14 cellular contexts compared by ENCODE assay signal in the genomic region with DNA sequence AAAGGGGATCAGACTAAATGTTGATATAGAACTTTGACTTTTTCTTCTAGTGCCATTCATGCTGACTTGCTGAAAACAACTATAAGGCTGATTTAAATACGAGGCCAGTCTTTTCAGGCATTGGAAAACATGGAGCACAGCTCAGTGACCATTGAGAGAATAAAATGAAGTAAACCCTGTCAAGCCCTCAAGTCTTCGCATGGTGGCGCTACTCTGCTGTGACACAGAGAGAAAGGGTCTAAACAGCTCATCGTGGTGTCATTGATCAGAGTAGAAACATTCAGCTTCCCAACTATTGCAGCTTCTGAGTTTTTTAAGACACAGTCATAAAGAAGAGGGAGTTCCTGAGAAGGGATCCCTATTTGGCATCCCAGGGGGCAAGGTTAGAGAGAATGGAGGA.
DNase-seq lines count a peak whose midpoint lies in the region; ATAC-seq and TF ChIP-seq lines count a peak whose summit lies in the region.
"Had no signal": no experiment of that assay in that cellular context is flagged by ENCODE, and none has a peak within 500 bp of the region (broad histone marks: within the 10 kb centered on the region; RNA-seq: fewer than 3 reads in every experiment).

No MANE protein-coding gene starts in this region.

- no peak overlapping the region for H3K4me3 Mint-ChIP-seq in activated T-helper 17 cell treated with anti-CD3 and anti-CD28 coated beads, Interleukin-2, amount 50 U/mL, for 72 hours
- H3K4me3 Mint-ChIP-seq: activated CD4-positive, alpha-beta T cell treated with anti-CD3 and anti-CD28 coated beads for 36 hours; CD8-positive, alpha-beta T cell; mesothelial cell of epicardium; T-helper 17 cell had no signal

- no peaks in the 10 kb centered on the region for H3K27me3 ChIP-seq in WERI-Rb-1 (ENCODE audit: insufficient read depth, low read depth, severe bottlenecking)
- H3K27me3 ChIP-seq in Peyer's patch: no peaks in the 10 kb centered on the region
- H3K27me3 ChIP-seq: colonic mucosa had no signal

- no peaks in the 10 kb centered on the region for H3K36me3 ChIP-seq in WERI-Rb-1
- no peaks in the 10 kb centered on the region for H3K36me3 ChIP-seq in Peyer's patch
- H3K36me3 ChIP-seq: colonic mucosa had no signal

- TF ChIP-seq POLR2A in Peyer's patch (IDR thresholded peaks at IDR 0.05): no peak

- no peaks in the 10 kb centered on the region for H3K9me3 ChIP-seq in WERI-Rb-1 (ENCODE audit: severe bottlenecking)
- H3K9me3 ChIP-seq in Peyer's patch: no peaks in the 10 kb centered on the region
- H3K9me3 ChIP-seq: colonic mucosa had no signal

- no peaks in the 10 kb centered on the region for H3K4me1 Mint-ChIP-seq in activated T-helper 17 cell treated with anti-CD3 and anti-CD28 coated beads, Interleukin-2, amount 50 U/mL, for 72 hours
- H3K4me1 Mint-ChIP-seq: activated CD4-positive, alpha-beta T cell treated with anti-CD3 and anti-CD28 coated beads for 36 hours; mesothelial cell of epicardium; T-helper 17 cell had no signal

- TF ChIP-seq CTCF in GM12873 (IDR thresholded peaks at IDR 0.05; ENCODE audit: insufficient read depth, low read depth, low read length, missing control alignments): peak; percentile 34
- peak; percentile 27; the same call in 1 of the 2 replicates for TF ChIP-seq CTCF in WERI-Rb-1 (IDR thresholded peaks at IDR 0.05; ENCODE audit: low read depth, low read length)
- no peak for TF ChIP-seq CTCF in Peyer's patch (IDR thresholded peaks at IDR 0.05)

- no peaks in the 10 kb centered on the region for H3K9me3 Mint-ChIP-seq in activated T-helper 17 cell treated with anti-CD3 and anti-CD28 coated beads, Interleukin-2, amount 50 U/mL, for 72 hours
- H3K9me3 Mint-ChIP-seq: CD8-positive, alpha-beta T cell had no signal

- no peak overlapping the region for H3K4me3 ChIP-seq in Jurkat, Clone E6-1 (ENCODE audit: low read length)
- H3K4me3 ChIP-seq in WERI-Rb-1 (ENCODE audit: low read depth, low read length) (no peak overlapping the region), Peyer's patch (no peak overlapping the region)
- H3K4me3 ChIP-seq: colonic mucosa had no signal

- H3K27ac ChIP-seq in WERI-Rb-1 (no peak overlapping the region), Peyer's patch (no peak overlapping the region)
- H3K27ac ChIP-seq: colonic mucosa had no signal

- H3K27me3 Mint-ChIP-seq in activated T-helper 17 cell treated with anti-CD3 and anti-CD28 coated beads, Interleukin-2, amount 50 U/mL, for 72 hours: no peaks in the 10 kb centered on the region
- H3K27me3 Mint-ChIP-seq: activated CD4-positive, alpha-beta T cell treated with anti-CD3 and anti-CD28 coated beads for 36 hours; T-helper 17 cell had no signal

- no peaks in the 10 kb centered on the region for H3K36me3 Mint-ChIP-seq in activated T-helper 17 cell treated with anti-CD3 and anti-CD28 coated beads, Interleukin-2, amount 50 U/mL, for 72 hours (ENCODE audit: low read depth)
- H3K36me3 Mint-ChIP-seq: CD8-positive, alpha-beta T cell had no signal

- no peak overlapping the region for H3K27ac Mint-ChIP-seq in activated T-helper 17 cell treated with anti-CD3 and anti-CD28 coated beads, Interleukin-2, amount 50 U/mL, for 72 hours
- H3K27ac Mint-ChIP-seq: activated CD4-positive, alpha-beta T cell treated with anti-CD3 and anti-CD28 coated beads for 36 hours; CD8-positive, alpha-beta T cell; mesothelial cell of epicardium; T-helper 17 cell had no signal

- no peaks in the 10 kb centered on the region for H3K4me1 ChIP-seq in Peyer's patch
- H3K4me1 ChIP-seq: colonic mucosa had no signal

- ATAC-seq in GM21717 (IDR thresholded peaks at IDR 0.05; ENCODE audit: unreplicated experiment): no peak
- ATAC-seq in activated T-helper 17 cell treated with anti-CD3 and anti-CD28 coated beads, Interleukin-2, amount 50 U/mL, for 72 hours (replicated peaks): no peak
- ATAC-seq: activated CD4-positive, alpha-beta T cell treated with anti-CD3 and anti-CD28 coated beads for 36 hours; CD8-positive, alpha-beta T cell; T-helper 17 cell had no signal

- DNase-seq in Jurkat, Clone E6-1 (ENCODE audit: low read depth, low spot score): peak; percentile 15
- peak; percentile 12 for DNase-seq in WERI-Rb-1
- DNase-seq in kidney tubule cell (ENCODE audit: low spot score): peak; percentile 1
- no peak for DNase-seq in Peyer's patch
- DNase-seq: activated CD4-positive, alpha-beta T cell treated with anti-CD3 and anti-CD28 coated beads for 36 hours; activated T-cell treated with anti-CD3 and anti-CD28 coated beads, Interleukin-2, amount 50 U/mL, for 1 hour; CD8-positive, alpha-beta T cell; colonic mucosa; substantia nigra; T-helper 17 cell had no signal

Comparison
In these comparisons a context has a peak if more than half of its experiments do, and no peak if none do; other contexts are left out.
1. CTCF ChIP-seq: peak in GM12873 (single experiment) and WERI-Rb-1 (single experiment); none in Peyer's patch (0 of 6).
2. DNase-seq: peak in Jurkat, Clone E6-1 (single experiment), WERI-Rb-1 (single experiment) and kidney tubule cell (single experiment); none in Peyer's patch (0 of 3).